ENCODE assay signal across 8 cellular contexts in the genomic region with DNA sequence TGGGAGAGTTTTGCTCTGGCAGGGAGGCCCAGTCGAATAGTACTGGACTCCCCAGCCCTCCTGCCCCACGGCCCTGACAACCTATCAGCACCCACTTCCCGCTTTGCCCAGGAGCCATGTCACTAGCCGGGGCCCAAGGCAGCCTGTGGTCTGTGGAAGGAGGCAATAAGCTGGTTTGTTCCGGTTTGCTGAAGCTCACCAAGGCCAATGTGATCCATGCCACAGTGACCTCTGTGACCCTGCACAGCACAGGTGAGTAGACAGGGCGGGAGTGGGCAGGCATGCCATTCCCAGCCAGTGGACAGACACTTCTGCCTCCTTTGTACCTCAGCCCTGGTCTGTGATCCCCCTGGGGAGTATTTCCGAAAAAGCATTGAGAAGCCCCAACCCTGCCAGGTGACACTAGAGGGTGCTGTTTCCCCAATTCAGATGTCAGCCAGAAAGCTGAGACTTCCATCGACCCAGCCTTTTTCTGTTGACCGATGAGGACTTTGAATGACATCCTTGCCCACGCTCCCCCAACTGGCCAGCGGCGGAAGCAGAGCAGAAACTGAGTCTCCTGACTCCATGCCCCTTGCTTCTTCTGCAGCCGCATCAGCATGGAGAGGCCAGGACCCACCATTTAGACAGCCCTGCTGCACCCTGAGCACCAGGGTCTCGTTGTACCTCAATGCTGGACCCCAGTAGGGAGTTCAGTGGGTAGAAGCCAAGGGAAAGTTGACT. TPM values are rescaled to one million over a fixed set of nuclear protein-coding genes. Genes with fewer than 3 reads are reported as not detected.
DNase-seq lines count a peak whose midpoint lies in the region; ATAC-seq and TF ChIP-seq lines count a peak whose summit lies in the region.

No MANE protein-coding gene starts in this region.

- no peak overlapping the region for H3K27ac Mint-ChIP-seq in central memory CD8-positive, alpha-beta T cell (ENCODE audit: low read depth)

- H3K27me3 ChIP-seq in WERI-Rb-1 (ENCODE audit: insufficient read depth, low read depth, severe bottlenecking) (no peaks in the 10 kb centered on the region), liver (ENCODE audit: control insufficient read depth in 4 of 4, insufficient read depth in 4 of 4, low read length in 3 of 4) (no peaks in the 10 kb centered on the region)

- H3K27ac ChIP-seq in WERI-Rb-1 (no peak overlapping the region), liver (ENCODE audit: low read depth in 1 of 2, low read length in 2 of 2) (no peak overlapping the region)

- H3K9ac ChIP-seq in liver (ENCODE audit: low read depth in 1 of 2, low read length in 2 of 2): no peak overlapping the region

- H3K4me3 ChIP-seq in WERI-Rb-1 (ENCODE audit: low read depth, low read length) (no peak overlapping the region), liver (ENCODE audit: low read depth in 1 of 3, low read length in 3 of 3) (no peak overlapping the region)

- H3K4me3 Mint-ChIP-seq in central memory CD8-positive, alpha-beta T cell: no peak overlapping the region

- TF ChIP-seq CTCF in GM12873 (IDR thresholded peaks at IDR 0.05; ENCODE audit: insufficient read depth, low read depth, low read length, missing control alignments) (peak; percentile 88), WERI-Rb-1 (IDR thresholded peaks at IDR 0.05; ENCODE audit: low read depth, low read length) (peak; percentile 92), liver (IDR thresholded peaks at IDR 0.05; ENCODE audit: low read depth, low read length, missing input control) (peak; percentile 69)

- peak; percentile 78 to 89 for TF ChIP-seq RAD21 in liver (IDR thresholded peaks at IDR 0.05)

- ATAC-seq in HG02943 (IDR thresholded peaks at IDR 0.05; ENCODE audit: low read depth, unreplicated experiment): peak; percentile 73
- ATAC-seq in central memory CD8-positive, alpha-beta T cell (replicated peaks; ENCODE audit: extremely low read depth, poor library complexity, severe bottlenecking): peak; percentile 62

- H3K9me3 Mint-ChIP-seq in central memory CD8-positive, alpha-beta T cell: no peaks in the 10 kb centered on the region

- WGBS in liver: 39% methylated on average over 14 of the region's 14 CpGs

- H3K36me3 ChIP-seq in WERI-Rb-1: no peaks in the 10 kb centered on the region
- no peaks in the 10 kb centered on the region for H3K36me3 ChIP-seq in liver (ENCODE audit: control insufficient read depth in 4 of 4, insufficient read depth in 3 of 4, low read depth in 1 of 4, low read length in 3 of 4)

- H3K9me3 ChIP-seq in WERI-Rb-1 (ENCODE audit: severe bottlenecking): no peaks in the 10 kb centered on the region
- no peaks in the 10 kb centered on the region for H3K9me3 ChIP-seq in liver (ENCODE audit: control insufficient read depth in 4 of 4, low read length in 3 of 4)

- peaks cover 10% of the 10 kb centered on the region for H3K36me3 Mint-ChIP-seq in central memory CD8-positive, alpha-beta T cell (ENCODE audit: insufficient read depth)

- DNase-seq in A172 (ENCODE audit: low spot score) (peak; percentile 65), NCI-H2196 treated with DMSO at 0.1 percent for 48 hours (lab: John Stamatoyannopoulos, UW; ENCODE audit: unreplicated experiment) (peak; percentile 30), WERI-Rb-1 (peak; percentile 86)
- peak in 1 of 2 donors; percentile 41 for DNase-seq in central memory CD8-positive, alpha-beta T cell (ENCODE audit: low spot score in 2 of 2)
- DNase-seq in stimulated activated CD8-positive, alpha-beta memory T cell treated with anti-CD3 and anti-CD28 coated beads, Interleukin-7, amount 100 ng/mL, for 1 hour (ENCODE audit: low read depth in 2 of 2): peak; percentile 6 to 38

- H3K4me1 ChIP-seq in liver (ENCODE audit: control insufficient read depth in 4 of 4, insufficient read depth in 4 of 4, low read length in 3 of 4): no peaks in the 10 kb centered on the region

- H3K27me3 Mint-ChIP-seq in central memory CD8-positive, alpha-beta T cell: no peaks in the 10 kb centered on the region

- H3K4me1 Mint-ChIP-seq in central memory CD8-positive, alpha-beta T cell: peaks cover 8% of the 10 kb centered on the region

TF ChIP-seq in liver, 16 proteins besides CTCF, POLR2A, EP300 and RAD21:
- TF ChIP-seq GABPA (IDR thresholded peaks at IDR 0.05 in 1 of 2, conservative IDR thresholded peaks at IDR 0.05 in 1 of 2): no peak
- no peak for TF ChIP-seq NR2F2 (IDR thresholded peaks at IDR 0.05)
- TF ChIP-seq TAF1 (conservative IDR thresholded peaks at IDR 0.05): no peak
- TF ChIP-seq EGR1 (IDR thresholded peaks at IDR 0.05; ENCODE audit: low read depth in 2 of 2): no peak
- no peak for TF ChIP-seq FOXA1 (IDR thresholded peaks at IDR 0.05)
- TF ChIP-seq SP1 (IDR thresholded peaks at IDR 0.05): no peak
- no peak for TF ChIP-seq FOXA2 (IDR thresholded peaks at IDR 0.05)
- no peak for TF ChIP-seq HNF4G (IDR thresholded peaks at IDR 0.05)
- TF ChIP-seq RXRA (IDR thresholded peaks at IDR 0.05): peak in 1 of 2 donors; percentile 14
- no peak for TF ChIP-seq YY1 (IDR thresholded peaks at IDR 0.05)
- TF ChIP-seq, protein P1, sequence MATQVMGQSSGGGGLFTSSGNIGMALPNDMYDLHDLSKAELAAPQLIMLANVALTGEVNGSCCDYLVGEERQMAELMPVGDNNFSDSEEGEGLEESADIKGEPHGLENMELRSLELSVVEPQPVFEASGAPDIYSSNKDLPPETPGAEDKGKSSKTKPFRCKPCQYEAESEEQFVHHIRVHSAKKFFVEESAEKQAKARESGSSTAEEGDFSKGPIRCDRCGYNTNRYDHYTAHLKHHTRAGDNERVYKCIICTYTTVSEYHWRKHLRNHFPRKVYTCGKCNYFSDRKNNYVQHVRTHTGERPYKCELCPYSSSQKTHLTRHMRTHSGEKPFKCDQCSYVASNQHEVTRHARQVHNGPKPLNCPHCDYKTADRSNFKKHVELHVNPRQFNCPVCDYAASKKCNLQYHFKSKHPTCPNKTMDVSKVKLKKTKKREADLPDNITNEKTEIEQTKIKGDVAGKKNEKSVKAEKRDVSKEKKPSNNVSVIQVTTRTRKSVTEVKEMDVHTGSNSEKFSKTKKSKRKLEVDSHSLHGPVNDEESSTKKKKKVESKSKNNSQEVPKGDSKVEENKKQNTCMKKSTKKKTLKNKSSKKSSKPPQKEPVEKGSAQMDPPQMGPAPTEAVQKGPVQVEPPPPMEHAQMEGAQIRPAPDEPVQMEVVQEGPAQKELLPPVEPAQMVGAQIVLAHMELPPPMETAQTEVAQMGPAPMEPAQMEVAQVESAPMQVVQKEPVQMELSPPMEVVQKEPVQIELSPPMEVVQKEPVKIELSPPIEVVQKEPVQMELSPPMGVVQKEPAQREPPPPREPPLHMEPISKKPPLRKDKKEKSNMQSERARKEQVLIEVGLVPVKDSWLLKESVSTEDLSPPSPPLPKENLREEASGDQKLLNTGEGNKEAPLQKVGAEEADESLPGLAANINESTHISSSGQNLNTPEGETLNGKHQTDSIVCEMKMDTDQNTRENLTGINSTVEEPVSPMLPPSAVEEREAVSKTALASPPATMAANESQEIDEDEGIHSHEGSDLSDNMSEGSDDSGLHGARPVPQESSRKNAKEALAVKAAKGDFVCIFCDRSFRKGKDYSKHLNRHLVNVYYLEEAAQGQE (IDR thresholded peaks at IDR 0.05): no peak
- TF ChIP-seq JUND (IDR thresholded peaks at IDR 0.05): no peak
- no peak for TF ChIP-seq MAX (IDR thresholded peaks at IDR 0.05)
- TF ChIP-seq HNF4A (conservative IDR thresholded peaks at IDR 0.05): peak; percentile 13 to 25
- TF ChIP-seq, protein P2, sequence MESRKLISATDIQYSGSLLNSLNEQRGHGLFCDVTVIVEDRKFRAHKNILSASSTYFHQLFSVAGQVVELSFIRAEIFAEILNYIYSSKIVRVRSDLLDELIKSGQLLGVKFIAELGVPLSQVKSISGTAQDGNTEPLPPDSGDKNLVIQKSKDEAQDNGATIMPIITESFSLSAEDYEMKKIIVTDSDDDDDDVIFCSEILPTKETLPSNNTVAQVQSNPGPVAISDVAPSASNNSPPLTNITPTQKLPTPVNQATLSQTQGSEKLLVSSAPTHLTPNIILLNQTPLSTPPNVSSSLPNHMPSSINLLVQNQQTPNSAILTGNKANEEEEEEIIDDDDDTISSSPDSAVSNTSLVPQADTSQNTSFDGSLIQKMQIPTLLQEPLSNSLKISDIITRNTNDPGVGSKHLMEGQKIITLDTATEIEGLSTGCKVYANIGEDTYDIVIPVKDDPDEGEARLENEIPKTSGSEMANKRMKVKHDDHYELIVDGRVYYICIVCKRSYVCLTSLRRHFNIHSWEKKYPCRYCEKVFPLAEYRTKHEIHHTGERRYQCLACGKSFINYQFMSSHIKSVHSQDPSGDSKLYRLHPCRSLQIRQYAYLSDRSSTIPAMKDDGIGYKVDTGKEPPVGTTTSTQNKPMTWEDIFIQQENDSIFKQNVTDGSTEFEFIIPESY (IDR thresholded peaks at IDR 0.05): no peak
- TF ChIP-seq, protein P3, sequence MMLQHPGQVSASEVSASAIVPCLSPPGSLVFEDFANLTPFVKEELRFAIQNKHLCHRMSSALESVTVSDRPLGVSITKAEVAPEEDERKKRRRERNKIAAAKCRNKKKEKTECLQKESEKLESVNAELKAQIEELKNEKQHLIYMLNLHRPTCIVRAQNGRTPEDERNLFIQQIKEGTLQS (IDR thresholded peaks at IDR 0.05): no peak

RNA-seq across cellular contexts. Expression of gene PCYOX1L, which starts 9.6 kb away (rescaled TPM):
- 15.7 and 19.7 TPM in 2 replicates for total RNA-seq in A172 (2014; rRNA removed; shearing (Covaris generic))
- 1 to 10 TPM; 1.1 to 4.4 TPM for total RNA-seq in liver
- polyA plus RNA-seq in liver: 1 to 10 TPM in 1 of 2 donors, under 1 TPM in 1; 0.47 to 1.2 TPM

RNA-seq across cellular contexts. Expression of gene IL17B, which starts 11.7 kb away (rescaled TPM):
- total RNA-seq in A172 (2014; rRNA removed; shearing (Covaris generic)): not detected in 2 replicates
- total RNA-seq in liver: not detected
- polyA plus RNA-seq in liver: not detected

RNA-seq across cellular contexts. Expression of gene GRPEL2, which starts 22.1 kb away (rescaled TPM):
- total RNA-seq in A172 (2014; rRNA removed; shearing (Covaris generic)): 23.3 and 28.3 TPM in 2 replicates
- 1 to 10 TPM; 6.5 to 9.5 TPM for total RNA-seq in liver
- polyA plus RNA-seq in liver: 1 to 10 TPM; 2.5 to 3.0 TPM
